In the genomic region with DNA sequence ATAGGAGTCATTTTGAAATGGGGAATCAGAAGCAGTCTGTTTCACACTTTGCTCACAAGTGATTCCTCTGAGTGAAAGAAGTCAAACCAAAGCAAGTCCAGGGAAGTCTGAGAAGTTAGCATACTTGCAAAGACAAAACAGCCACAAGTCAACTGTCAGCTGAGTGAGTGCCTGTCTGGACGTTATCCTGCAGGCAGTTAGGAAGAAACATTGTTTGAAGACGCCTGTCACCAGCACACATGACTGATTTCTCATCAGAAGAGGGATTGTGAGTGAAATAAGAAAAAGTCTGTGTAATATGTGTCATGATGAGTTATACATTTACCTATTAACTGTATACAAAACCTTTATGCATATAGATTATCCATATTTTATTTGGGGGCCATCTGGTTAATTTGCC, we compare ENCODE assay signal across 16 cellular contexts.
DNase-seq lines count a peak whose midpoint lies in the region; ATAC-seq, FAIRE-seq and TF ChIP-seq lines count a peak whose summit lies in the region.
"Had no signal": no experiment of that assay in that cellular context is flagged by ENCODE, and none has a peak within 500 bp of the region (broad histone marks: within the 10 kb centered on the region; RNA-seq: fewer than 3 reads in every experiment).

No MANE protein-coding gene starts in this region.

- peak; percentile 9 for DNase-seq in activated CD4-positive, alpha-beta T cell treated with anti-CD3 and anti-CD28 coated beads for 36 hours
- no peak for DNase-seq in activated CD4-positive, alpha-beta T cell treated with anti-CD3 and anti-CD28 coated beads for 48 hours
- DNase-seq in bronchial epithelial cell (ENCODE audit: low read depth) (peak; percentile 56), kidney tubule cell (ENCODE audit: low spot score) (peak; percentile 67), NCI-H524 (lab: John Stamatoyannopoulos, UW) (no peak), cerebellum (ENCODE audit: low spot score) (no peak), stomach (no peak)
- DNase-seq: Calu3; CD8-positive, alpha-beta memory T cell; DMS 273 treated with DMSO at 0.1 percent for 48 hours; GOT3; HFFc6 had no signal

- TF ChIP-seq POLR2A in stomach (IDR thresholded peaks at IDR 0.05) = no peak

- H3K27ac ChIP-seq in stomach = no peak overlapping the region
- H3K27ac ChIP-seq: 22Rv1, HL-60 had no signal

- H3K9me3 Mint-ChIP-seq in activated CD4-positive, alpha-beta T cell treated with anti-CD3 and anti-CD28 coated beads for 36 hours (ENCODE audit: low read depth) = peaks cover 2% of the 10 kb centered on the region
- H3K9me3 Mint-ChIP-seq: CD8-positive, alpha-beta memory T cell; HFFc6 had no signal

- TF ChIP-seq EP300 in stomach (IDR thresholded peaks at IDR 0.05) = no peak

- no peak overlapping the region for H3K4me3 ChIP-seq in bronchial epithelial cell (ENCODE audit: low read depth, low read length)
- H3K4me3 ChIP-seq in stomach = no peak overlapping the region
- H3K4me3 ChIP-seq: HAP-1 had no signal

- TF ChIP-seq CTCF in bronchial epithelial cell (IDR thresholded peaks at IDR 0.05; ENCODE audit: insufficient read depth, low read length, severe bottlenecking) (no peak), stomach (IDR thresholded peaks at IDR 0.05) (no peak)

- no peaks in the 10 kb centered on the region for H3K4me1 ChIP-seq in stomach
- H3K4me1 ChIP-seq: HAP-1 had no signal

- no peak overlapping the region for H3K27ac Mint-ChIP-seq in activated CD4-positive, alpha-beta T cell treated with anti-CD3 and anti-CD28 coated beads for 36 hours
- H3K27ac Mint-ChIP-seq: CD8-positive, alpha-beta memory T cell; HFFc6 had no signal

- ATAC-seq in activated CD4-positive, alpha-beta T cell treated with anti-CD3 and anti-CD28 coated beads for 36 hours = peak; percentile 16
- no peak for ATAC-seq in GM19351 (IDR thresholded peaks at IDR 0.05; ENCODE audit: unreplicated experiment)

- H3K36me3 ChIP-seq in bronchial epithelial cell (ENCODE audit: control insufficient read depth, insufficient read depth, low read length) = no peaks in the 10 kb centered on the region
- no peaks in the 10 kb centered on the region for H3K36me3 ChIP-seq in stomach
- H3K36me3 ChIP-seq: HAP-1 had no signal

- no peak for FAIRE-seq in bronchial epithelial cell (lab: Jason Lieb, UNC)

- WGBS in stomach, 5 donors = 76 to 85% (median 82%) methylated on average over 2 of the region's 2 CpGs

- H3K27me3 ChIP-seq in bronchial epithelial cell (ENCODE audit: control insufficient read depth, insufficient read depth, low read length) (no peaks in the 10 kb centered on the region), stomach (no peaks in the 10 kb centered on the region)

- no peaks in the 10 kb centered on the region for H3K36me3 Mint-ChIP-seq in activated CD4-positive, alpha-beta T cell treated with anti-CD3 and anti-CD28 coated beads for 36 hours (ENCODE audit: low read depth)
- H3K36me3 Mint-ChIP-seq: CD8-positive, alpha-beta memory T cell had no signal

- no peak overlapping the region for H3K4me3 Mint-ChIP-seq in activated CD4-positive, alpha-beta T cell treated with anti-CD3 and anti-CD28 coated beads for 36 hours
- H3K4me3 Mint-ChIP-seq: CD8-positive, alpha-beta memory T cell; HFFc6 had no signal

- intact Hi-C loops in activated CD4-positive, alpha-beta T cell treated with anti-CD3 and anti-CD28 coated beads for 36 hours (cut with DNase I, micrococcal nuclease) = loop anchor here (2.0 to 5.0 kb wide), 2 partner anchors 37 to 198 kb away; no protein-coding TSS in a partner anchor
- intact Hi-C loops in stomach (cut with DNase I; ENCODE audit: low total_unique reads) = no loop called here

- POLR2A ChIA-PET in activated CD4-positive, alpha-beta T cell treated with anti-CD3 and anti-CD28 coated beads for 36 hours (lab: Charles Lee) = interaction anchor here (0.6 kb wide), 2 partner anchors 45 to 87 kb away, joined by 3 to 5 read pairs; no protein-coding TSS in a partner anchor

- H3K4me1 Mint-ChIP-seq in activated CD4-positive, alpha-beta T cell treated with anti-CD3 and anti-CD28 coated beads for 36 hours = peaks cover 14% of the 10 kb centered on the region
- H3K4me1 Mint-ChIP-seq: CD8-positive, alpha-beta memory T cell had no signal

- H3K9me3 ChIP-seq in stomach = no peaks in the 10 kb centered on the region
- H3K9me3 ChIP-seq: HAP-1 had no signal

- peaks cover 15% of the 10 kb centered on the region for H3K27me3 Mint-ChIP-seq in activated CD4-positive, alpha-beta T cell treated with anti-CD3 and anti-CD28 coated beads for 36 hours
- H3K27me3 Mint-ChIP-seq: CD8-positive, alpha-beta memory T cell had no signal

- CTCF ChIA-PET in activated CD4-positive, alpha-beta T cell treated with anti-CD3 and anti-CD28 coated beads for 36 hours (lab: Charles Lee) = interaction anchor here (0.6 kb wide), 2 partner anchors 264 to 1971 kb away, joined by 3 read pairs; no protein-coding TSS in a partner anchor

Comparison
In these comparisons a context has a peak if more than half of its experiments do, and no peak if none do; other contexts are left out.
1. DNase-seq: peak in activated CD4-positive, alpha-beta T cell treated with anti-CD3 and anti-CD28 coated beads for 36 hours (single experiment), bronchial epithelial cell (single experiment) and kidney tubule cell (single experiment); none in activated CD4-positive, alpha-beta T cell treated with anti-CD3 and anti-CD28 coated beads for 48 hours (single experiment), NCI-H524 (0 of 2), cerebellum (single experiment) and stomach (single experiment).